In genomic region chr12:46948936-46949555, GRCh38 we compare ENCODE assay signal across 1 cellular context.
TF ChIP-seq lines count a peak whose summit lies in the region.

No MANE protein-coding gene starts in this region.

TF ChIP-seq in GM12878, 131 proteins besides CTCF, POLR2A, EP300 and RAD21:
- TF ChIP-seq, protein P1, sequence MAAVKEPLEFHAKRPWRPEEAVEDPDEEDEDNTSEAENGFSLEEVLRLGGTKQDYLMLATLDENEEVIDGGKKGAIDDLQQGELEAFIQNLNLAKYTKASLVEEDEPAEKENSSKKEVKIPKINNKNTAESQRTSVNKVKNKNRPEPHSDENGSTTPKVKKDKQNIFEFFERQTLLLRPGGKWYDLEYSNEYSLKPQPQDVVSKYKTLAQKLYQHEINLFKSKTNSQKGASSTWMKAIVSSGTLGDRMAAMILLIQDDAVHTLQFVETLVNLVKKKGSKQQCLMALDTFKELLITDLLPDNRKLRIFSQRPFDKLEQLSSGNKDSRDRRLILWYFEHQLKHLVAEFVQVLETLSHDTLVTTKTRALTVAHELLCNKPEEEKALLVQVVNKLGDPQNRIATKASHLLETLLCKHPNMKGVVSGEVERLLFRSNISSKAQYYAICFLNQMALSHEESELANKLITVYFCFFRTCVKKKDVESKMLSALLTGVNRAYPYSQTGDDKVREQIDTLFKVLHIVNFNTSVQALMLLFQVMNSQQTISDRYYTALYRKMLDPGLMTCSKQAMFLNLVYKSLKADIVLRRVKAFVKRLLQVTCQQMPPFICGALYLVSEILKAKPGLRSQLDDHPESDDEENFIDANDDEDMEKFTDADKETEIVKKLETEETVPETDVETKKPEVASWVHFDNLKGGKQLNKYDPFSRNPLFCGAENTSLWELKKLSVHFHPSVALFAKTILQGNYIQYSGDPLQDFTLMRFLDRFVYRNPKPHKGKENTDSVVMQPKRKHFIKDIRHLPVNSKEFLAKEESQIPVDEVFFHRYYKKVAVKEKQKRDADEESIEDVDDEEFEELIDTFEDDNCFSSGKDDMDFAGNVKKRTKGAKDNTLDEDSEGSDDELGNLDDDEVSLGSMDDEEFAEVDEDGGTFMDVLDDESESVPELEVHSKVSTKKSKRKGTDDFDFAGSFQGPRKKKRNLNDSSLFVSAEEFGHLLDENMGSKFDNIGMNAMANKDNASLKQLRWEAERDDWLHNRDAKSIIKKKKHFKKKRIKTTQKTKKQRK (IDR thresholded peaks at IDR 0.05; ENCODE audit: low read depth, low read length): no peak
- no peak for TF ChIP-seq ATF3 (IDR thresholded peaks at IDR 0.05; ENCODE audit: borderline replicate concordance, extremely low read depth, low read depth, low read length)
- no peak for TF ChIP-seq GABPA (IDR thresholded peaks at IDR 0.05; ENCODE audit: low read depth)
- no peak for TF ChIP-seq KAT2A (conservative IDR thresholded peaks at IDR 0.05; ENCODE audit: control insufficient read depth, low read depth, low read length)
- TF ChIP-seq RBBP5 (conservative IDR thresholded peaks at IDR 0.05): no peak
- no peak for TF ChIP-seq ZBTB11 (CRISPR knock-in tag; IDR thresholded peaks at IDR 0.05)
- TF ChIP-seq CEBPB (IDR thresholded peaks at IDR 0.05; ENCODE audit: borderline replicate concordance in 1 of 2, low read depth in 2 of 2, low read length in 2 of 2): no peak
- TF ChIP-seq SMAD1 (IDR thresholded peaks at IDR 0.05; ENCODE audit: low read depth, partially characterized antibody): no peak
- no peak for TF ChIP-seq KDM1A (IDR thresholded peaks at IDR 0.05; ENCODE audit: borderline replicate concordance)
- TF ChIP-seq NFIC (IDR thresholded peaks at IDR 0.05; ENCODE audit: low read depth, low read length): no peak
- no peak for TF ChIP-seq TCF12 (IDR thresholded peaks at IDR 0.05; ENCODE audit: low read depth, low read length)
- TF ChIP-seq, protein P2, sequence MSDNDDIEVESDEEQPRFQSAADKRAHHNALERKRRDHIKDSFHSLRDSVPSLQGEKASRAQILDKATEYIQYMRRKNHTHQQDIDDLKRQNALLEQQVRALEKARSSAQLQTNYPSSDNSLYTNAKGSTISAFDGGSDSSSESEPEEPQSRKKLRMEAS (IDR thresholded peaks at IDR 0.05; ENCODE audit: low read depth, low read length): no peak
- no peak for TF ChIP-seq SUZ12 (IDR thresholded peaks at IDR 0.05; ENCODE audit: unreplicated experiment)
- no peak for TF ChIP-seq FOXK2 (IDR thresholded peaks at IDR 0.05)
- TF ChIP-seq, protein P3, sequence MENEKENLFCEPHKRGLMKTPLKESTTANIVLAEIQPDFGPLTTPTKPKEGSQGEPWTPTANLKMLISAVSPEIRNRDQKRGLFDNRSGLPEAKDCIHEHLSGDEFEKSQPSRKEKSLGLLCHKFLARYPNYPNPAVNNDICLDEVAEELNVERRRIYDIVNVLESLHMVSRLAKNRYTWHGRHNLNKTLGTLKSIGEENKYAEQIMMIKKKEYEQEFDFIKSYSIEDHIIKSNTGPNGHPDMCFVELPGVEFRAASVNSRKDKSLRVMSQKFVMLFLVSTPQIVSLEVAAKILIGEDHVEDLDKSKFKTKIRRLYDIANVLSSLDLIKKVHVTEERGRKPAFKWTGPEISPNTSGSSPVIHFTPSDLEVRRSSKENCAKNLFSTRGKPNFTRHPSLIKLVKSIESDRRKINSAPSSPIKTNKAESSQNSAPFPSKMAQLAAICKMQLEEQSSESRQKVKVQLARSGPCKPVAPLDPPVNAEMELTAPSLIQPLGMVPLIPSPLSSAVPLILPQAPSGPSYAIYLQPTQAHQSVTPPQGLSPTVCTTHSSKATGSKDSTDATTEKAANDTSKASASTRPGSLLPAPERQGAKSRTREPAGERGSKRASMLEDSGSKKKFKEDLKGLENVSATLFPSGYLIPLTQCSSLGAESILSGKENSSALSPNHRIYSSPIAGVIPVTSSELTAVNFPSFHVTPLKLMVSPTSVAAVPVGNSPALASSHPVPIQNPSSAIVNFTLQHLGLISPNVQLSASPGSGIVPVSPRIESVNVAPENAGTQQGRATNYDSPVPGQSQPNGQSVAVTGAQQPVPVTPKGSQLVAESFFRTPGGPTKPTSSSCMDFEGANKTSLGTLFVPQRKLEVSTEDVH (IDR thresholded peaks at IDR 0.05; ENCODE audit: low read depth, partially characterized antibody): no peak
